ENCODE assay signal across 8 cellular contexts in the genomic region with DNA sequence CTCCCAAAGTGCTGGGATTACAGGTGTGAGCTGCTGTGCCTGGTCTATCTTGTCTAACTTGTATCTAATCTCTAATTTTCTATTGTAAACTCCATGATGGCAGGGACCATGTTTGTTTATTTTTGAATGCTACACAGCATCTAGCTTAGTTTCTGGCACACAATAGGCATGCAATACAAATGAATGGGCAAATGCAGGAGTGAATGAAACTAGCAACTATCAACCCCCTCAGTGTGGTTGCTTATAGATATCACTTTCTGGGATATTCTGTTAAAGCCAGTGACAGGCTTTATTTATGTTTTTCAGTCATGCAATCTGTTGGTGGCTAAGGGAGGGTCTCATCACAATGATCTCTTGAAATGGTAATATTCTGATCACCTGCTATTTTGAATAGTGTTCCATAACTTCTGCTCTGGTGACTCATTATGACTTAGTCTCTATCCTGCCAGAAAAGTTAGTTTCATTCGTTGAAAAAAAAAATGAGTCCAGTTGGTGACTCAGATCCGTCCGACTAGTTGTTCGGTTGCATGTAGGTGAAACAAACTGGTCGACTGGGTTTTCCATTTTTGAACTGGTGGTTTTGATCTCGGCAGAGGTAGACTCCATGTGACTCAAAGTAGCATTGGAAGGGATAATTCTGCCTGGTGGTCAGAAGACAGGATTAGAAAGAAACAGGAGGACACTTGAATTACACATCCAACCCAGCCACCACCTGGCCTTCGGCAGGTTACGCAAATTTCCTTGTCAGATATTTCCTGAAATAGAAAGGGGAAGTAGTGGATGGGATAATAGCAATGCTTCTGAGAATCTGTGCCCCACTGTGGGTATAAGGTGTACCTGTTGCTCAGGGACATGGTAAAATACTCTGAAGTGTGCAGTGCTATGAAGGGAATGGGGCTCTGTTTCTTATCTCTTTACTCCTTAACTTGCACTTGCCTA.
DNase-seq lines count a peak whose midpoint lies in the region; ATAC-seq, FAIRE-seq and TF ChIP-seq lines count a peak whose summit lies in the region.

No MANE protein-coding gene starts in this region.

- peak overlapping the region; percentile 60 for H3K4me2 ChIP-seq in A549

- no peaks in the 10 kb centered on the region for H3K9me3 ChIP-seq in A549
- no peaks in the 10 kb centered on the region for H3K9me3 ChIP-seq in effector memory CD4-positive, alpha-beta T cell (ENCODE audit: control insufficient read depth, low read length)

- POLR2A ChIA-PET in A549 (lab: Yijun Ruan, JAX) = no interaction called here

- ATAC-seq in A549 = peak; percentile 56 to 59; a peak in 4 of 6 replicates
- ATAC-seq in HG03460 (IDR thresholded peaks at IDR 0.05; ENCODE audit: unreplicated experiment) = peak; percentile 46

- no peaks in the 10 kb centered on the region for H3K27me3 ChIP-seq in effector memory CD4-positive, alpha-beta T cell (replicated peaks; ENCODE audit: control insufficient read depth, insufficient read depth, low read length, poor library complexity, severe bottlenecking)

- no peak for TF ChIP-seq RAD21 in A549 (conservative IDR thresholded peaks at IDR 0.05 in 1 of 2, IDR thresholded peaks at IDR 0.05 in 1 of 2)

- peak; percentile 17 to 36 for DNase-seq in A549 (ENCODE audit: low read depth in 1 of 2, low spot score in 1 of 2)
- DNase-seq in GM20000 (ENCODE audit: low spot score) = peak; percentile 20
- peak; percentile 64 to 66 for DNase-seq in activated T-cell treated with anti-CD3 and anti-CD28 coated beads, Interleukin-2, amount 50 U/mL, for 48 hours
- DNase-seq in DMS 273 (lab: John Stamatoyannopoulos, UW; ENCODE audit: unreplicated experiment) = no peak
- DNase-seq in NCI-H1694 (lab: John Stamatoyannopoulos, UW) = no peak
- no peak for DNase-seq in effector memory CD4-positive, alpha-beta T cell
- no peak for DNase-seq in DMS53 treated with DMSO at 0.1 percent for 48 hours (lab: John Stamatoyannopoulos, UW; ENCODE audit: unreplicated experiment)

- no peak for TF ChIP-seq POLR2A in A549 (IDR thresholded peaks at IDR 0.05; ENCODE audit: low read length)

- WGBS in A549 (ENCODE audit: missing lambda C conversion rate) = 35% methylated on average over 8 of the region's 8 CpGs

- no peak overlapping the region for H3K4me3 ChIP-seq in A549
- no peak overlapping the region for H3K4me3 ChIP-seq in effector memory CD4-positive, alpha-beta T cell (ENCODE audit: insufficient read depth, low read depth, low read length, poor library complexity, severe bottlenecking)

- CTCF ChIA-PET in A549 (lab: Yijun Ruan, JAX) = interaction anchor here (1.3 kb wide), 1 partner anchor 16 kb away, joined by 6 read pairs; no protein-coding TSS in a partner anchor

- TF ChIP-seq EP300 in A549 (IDR thresholded peaks at IDR 0.05) = no peak

- FAIRE-seq in A549 (lab: Jason Lieb, UNC) = no peak

- peak overlapping the region in 1 of 2 experiments; percentile 57; a peak in 4 of 6 replicates for H3K27ac ChIP-seq in A549
- H3K27ac ChIP-seq in effector memory CD4-positive, alpha-beta T cell (ENCODE audit: insufficient read depth, low read length, poor library complexity, severe bottlenecking) = no peak overlapping the region

- TF ChIP-seq CTCF in A549 (IDR thresholded peaks at IDR 0.05) (no peak), GM20000 (IDR thresholded peaks at IDR 0.05; ENCODE audit: extremely low read depth, missing control alignments) (no peak)

- H3K4me1 ChIP-seq in A549 = peaks cover 10% of the 10 kb centered on the region; the same call in 2 of the 3 replicates
- peaks cover 4% of the 10 kb centered on the region for H3K4me1 ChIP-seq in effector memory CD4-positive, alpha-beta T cell (ENCODE audit: control insufficient read depth, insufficient read depth, low read length, poor library complexity, severe bottlenecking)

- H3K36me3 ChIP-seq in effector memory CD4-positive, alpha-beta T cell (ENCODE audit: control insufficient read depth, insufficient read depth, low read length) = no peaks in the 10 kb centered on the region

TF ChIP-seq in A549, 52 proteins besides CTCF, POLR2A, EP300 and RAD21:
- no peak for TF ChIP-seq NR3C1 (IDR thresholded peaks at IDR 0.05)
- TF ChIP-seq KDM5A (IDR thresholded peaks at IDR 0.05) = no peak
- no peak for TF ChIP-seq ZSCAN20 (CRISPR knock-in tag; IDR thresholded peaks at IDR 0.05)
- no peak for TF ChIP-seq CBX8 (IDR thresholded peaks at IDR 0.05)
- TF ChIP-seq JUNB (IDR thresholded peaks at IDR 0.05) = peak; percentile 40; the same call in 1 of the 2 replicates
- no peak for TF ChIP-seq EHF (CRISPR knock-in tag; IDR thresholded peaks at IDR 0.05)
- no peak for TF ChIP-seq SMC3 (IDR thresholded peaks at IDR 0.05)
- TF ChIP-seq ZC3H11A (IDR thresholded peaks at IDR 0.05) = no peak
- TF ChIP-seq GATA3 (IDR thresholded peaks at IDR 0.05; ENCODE audit: borderline replicate concordance) = no peak
- peak; percentile 42 for TF ChIP-seq FOSL2 (IDR thresholded peaks at IDR 0.05)
- peak; percentile 64 for TF ChIP-seq FOSL2 (CRISPR knock-in tag; IDR thresholded peaks at IDR 0.05)

Comparison
In these comparisons a context has a peak if more than half of its experiments do, and no peak if none do; other contexts are left out.
1. DNase-seq: peak in A549 (2 of 2), GM20000 (single experiment) and activated T-cell treated with anti-CD3 and anti-CD28 coated beads, Interleukin-2, amount 50 U/mL, for 48 hours (2 of 2); none in DMS 273 (single experiment), NCI-H1694 (single experiment), effector memory CD4-positive, alpha-beta T cell (0 of 3) and DMS53 treated with DMSO at 0.1 percent for 48 hours (single experiment).